ENCODE assay signal across 1 cellular context in the genomic region with DNA sequence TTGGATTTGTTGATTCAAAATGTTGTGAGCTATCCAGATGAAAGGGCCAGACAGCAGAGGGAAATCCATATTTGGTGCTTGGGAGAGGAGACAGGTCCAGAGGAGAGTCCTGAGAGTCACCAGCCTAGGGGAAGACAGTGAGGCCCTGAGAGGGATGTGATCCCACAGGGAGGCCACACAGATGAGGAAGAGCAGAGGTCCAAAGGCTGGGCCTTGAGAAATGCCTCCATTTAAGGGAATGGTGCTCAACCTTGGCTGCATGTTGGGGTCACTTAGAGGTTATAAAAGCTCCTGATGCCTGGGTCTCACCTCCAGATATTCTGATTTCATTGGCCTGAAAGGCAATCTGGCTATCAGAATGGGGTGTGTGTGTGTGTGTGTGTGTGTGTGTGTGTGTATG.
TF ChIP-seq lines count a peak whose summit lies in the region.

No MANE protein-coding gene starts in this region.

TF ChIP-seq in GM23338, 12 proteins besides CTCF, POLR2A, EP300 and RAD21 (continued from another document):
- TF ChIP-seq, protein P1, sequence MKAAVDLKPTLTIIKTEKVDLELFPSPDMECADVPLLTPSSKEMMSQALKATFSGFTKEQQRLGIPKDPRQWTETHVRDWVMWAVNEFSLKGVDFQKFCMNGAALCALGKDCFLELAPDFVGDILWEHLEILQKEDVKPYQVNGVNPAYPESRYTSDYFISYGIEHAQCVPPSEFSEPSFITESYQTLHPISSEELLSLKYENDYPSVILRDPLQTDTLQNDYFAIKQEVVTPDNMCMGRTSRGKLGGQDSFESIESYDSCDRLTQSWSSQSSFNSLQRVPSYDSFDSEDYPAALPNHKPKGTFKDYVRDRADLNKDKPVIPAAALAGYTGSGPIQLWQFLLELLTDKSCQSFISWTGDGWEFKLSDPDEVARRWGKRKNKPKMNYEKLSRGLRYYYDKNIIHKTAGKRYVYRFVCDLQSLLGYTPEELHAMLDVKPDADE (IDR thresholded peaks at IDR 0.05): no peak
- TF ChIP-seq, protein P2, sequence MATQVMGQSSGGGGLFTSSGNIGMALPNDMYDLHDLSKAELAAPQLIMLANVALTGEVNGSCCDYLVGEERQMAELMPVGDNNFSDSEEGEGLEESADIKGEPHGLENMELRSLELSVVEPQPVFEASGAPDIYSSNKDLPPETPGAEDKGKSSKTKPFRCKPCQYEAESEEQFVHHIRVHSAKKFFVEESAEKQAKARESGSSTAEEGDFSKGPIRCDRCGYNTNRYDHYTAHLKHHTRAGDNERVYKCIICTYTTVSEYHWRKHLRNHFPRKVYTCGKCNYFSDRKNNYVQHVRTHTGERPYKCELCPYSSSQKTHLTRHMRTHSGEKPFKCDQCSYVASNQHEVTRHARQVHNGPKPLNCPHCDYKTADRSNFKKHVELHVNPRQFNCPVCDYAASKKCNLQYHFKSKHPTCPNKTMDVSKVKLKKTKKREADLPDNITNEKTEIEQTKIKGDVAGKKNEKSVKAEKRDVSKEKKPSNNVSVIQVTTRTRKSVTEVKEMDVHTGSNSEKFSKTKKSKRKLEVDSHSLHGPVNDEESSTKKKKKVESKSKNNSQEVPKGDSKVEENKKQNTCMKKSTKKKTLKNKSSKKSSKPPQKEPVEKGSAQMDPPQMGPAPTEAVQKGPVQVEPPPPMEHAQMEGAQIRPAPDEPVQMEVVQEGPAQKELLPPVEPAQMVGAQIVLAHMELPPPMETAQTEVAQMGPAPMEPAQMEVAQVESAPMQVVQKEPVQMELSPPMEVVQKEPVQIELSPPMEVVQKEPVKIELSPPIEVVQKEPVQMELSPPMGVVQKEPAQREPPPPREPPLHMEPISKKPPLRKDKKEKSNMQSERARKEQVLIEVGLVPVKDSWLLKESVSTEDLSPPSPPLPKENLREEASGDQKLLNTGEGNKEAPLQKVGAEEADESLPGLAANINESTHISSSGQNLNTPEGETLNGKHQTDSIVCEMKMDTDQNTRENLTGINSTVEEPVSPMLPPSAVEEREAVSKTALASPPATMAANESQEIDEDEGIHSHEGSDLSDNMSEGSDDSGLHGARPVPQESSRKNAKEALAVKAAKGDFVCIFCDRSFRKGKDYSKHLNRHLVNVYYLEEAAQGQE (IDR thresholded peaks at IDR 0.05; ENCODE audit: unreplicated experiment): no peak
- TF ChIP-seq, protein P3, sequence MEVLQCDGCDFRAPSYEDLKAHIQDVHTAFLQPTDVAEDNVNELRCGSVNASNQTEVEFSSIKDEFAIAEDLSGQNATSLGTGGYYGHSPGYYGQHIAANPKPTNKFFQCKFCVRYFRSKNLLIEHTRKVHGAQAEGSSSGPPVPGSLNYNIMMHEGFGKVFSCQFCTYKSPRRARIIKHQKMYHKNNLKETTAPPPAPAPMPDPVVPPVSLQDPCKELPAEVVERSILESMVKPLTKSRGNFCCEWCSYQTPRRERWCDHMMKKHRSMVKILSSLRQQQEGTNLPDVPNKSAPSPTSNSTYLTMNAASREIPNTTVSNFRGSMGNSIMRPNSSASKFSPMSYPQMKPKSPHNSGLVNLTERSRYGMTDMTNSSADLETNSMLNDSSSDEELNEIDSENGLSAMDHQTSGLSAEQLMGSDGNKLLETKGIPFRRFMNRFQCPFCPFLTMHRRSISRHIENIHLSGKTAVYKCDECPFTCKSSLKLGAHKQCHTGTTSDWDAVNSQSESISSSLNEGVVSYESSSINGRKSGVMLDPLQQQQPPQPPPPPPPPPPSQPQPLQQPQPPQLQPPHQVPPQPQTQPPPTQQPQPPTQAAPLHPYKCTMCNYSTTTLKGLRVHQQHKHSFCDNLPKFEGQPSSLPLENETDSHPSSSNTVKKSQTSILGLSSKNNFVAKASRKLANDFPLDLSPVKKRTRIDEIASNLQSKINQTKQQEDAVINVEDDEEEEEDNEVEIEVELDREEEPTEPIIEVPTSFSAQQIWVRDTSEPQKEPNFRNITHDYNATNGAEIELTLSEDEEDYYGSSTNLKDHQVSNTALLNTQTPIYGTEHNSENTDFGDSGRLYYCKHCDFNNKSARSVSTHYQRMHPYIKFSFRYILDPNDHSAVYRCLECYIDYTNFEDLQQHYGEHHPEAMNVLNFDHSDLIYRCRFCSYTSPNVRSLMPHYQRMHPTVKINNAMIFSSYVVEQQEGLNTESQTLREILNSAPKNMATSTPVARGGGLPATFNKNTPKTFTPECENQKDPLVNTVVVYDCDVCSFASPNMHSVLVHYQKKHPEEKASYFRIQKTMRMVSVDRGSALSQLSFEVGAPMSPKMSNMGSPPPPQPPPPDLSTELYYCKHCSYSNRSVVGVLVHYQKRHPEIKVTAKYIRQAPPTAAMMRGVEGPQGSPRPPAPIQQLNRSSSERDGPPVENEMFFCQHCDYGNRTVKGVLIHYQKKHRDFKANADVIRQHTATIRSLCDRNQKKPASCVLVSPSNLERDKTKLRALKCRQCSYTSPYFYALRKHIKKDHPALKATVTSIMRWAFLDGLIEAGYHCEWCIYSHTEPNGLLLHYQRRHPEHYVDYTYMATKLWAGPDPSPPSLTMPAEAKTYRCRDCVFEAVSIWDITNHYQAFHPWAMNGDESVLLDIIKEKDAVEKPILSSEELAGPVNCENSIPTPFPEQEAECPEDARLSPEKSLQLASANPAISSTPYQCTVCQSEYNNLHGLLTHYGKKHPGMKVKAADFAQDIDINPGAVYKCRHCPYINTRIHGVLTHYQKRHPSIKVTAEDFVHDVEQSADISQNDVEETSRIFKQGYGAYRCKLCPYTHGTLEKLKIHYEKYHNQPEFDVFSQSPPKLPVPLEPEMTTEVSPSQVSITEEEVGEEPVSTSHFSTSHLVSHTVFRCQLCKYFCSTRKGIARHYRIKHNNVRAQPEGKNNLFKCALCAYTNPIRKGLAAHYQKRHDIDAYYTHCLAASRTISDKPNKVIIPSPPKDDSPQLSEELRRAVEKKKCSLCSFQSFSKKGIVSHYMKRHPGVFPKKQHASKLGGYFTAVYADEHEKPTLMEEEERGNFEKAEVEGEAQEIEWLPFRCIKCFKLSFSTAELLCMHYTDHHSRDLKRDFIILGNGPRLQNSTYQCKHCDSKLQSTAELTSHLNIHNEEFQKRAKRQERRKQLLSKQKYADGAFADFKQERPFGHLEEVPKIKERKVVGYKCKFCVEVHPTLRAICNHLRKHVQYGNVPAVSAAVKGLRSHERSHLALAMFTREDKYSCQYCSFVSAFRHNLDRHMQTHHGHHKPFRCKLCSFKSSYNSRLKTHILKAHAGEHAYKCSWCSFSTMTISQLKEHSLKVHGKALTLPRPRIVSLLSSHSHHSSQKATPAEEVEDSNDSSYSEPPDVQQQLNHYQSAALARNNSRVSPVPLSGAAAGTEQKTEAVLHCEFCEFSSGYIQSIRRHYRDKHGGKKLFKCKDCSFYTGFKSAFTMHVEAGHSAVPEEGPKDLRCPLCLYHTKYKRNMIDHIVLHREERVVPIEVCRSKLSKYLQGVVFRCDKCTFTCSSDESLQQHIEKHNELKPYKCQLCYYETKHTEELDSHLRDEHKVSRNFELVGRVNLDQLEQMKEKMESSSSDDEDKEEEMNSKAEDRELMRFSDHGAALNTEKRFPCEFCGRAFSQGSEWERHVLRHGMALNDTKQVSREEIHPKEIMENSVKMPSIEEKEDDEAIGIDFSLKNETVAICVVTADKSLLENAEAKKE (CRISPR knock-in tag; IDR thresholded peaks at IDR 0.05): no peak
TF ChIP-seq in GM23338: peak in this region for 0.
